In the genomic region with DNA sequence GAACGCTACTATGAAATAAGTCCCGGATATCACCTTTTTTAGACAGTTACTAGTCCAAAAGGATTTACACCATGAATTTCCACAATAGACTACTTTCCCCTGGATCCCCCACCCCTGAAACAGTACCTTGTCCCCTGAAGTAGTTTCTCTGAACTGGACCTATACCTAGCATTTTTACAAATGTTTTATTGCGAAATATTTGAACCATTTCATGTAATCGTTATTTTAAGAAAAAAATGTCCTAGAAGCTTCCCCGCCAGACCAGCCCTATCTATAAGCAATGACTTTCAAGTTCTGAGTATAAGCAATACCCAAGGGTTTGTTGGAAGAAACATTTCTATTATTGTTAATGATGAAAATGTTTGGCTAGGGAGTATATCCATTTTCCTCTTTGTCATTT, we compare ENCODE assay signal across 29 cellular contexts.
"Had no signal": no experiment of that assay in that cellular context is flagged by ENCODE, and none has a peak within 500 bp of the region (broad histone marks: within the 10 kb centered on the region; RNA-seq: fewer than 3 reads in every experiment).

No MANE protein-coding gene starts in this region.

- FAIRE-seq: urothelium cell line had no signal

- DNase-seq: stimulated activated CD4-positive, alpha-beta T cell treated with anti-CD3 and anti-CD28 coated beads, Interleukin-2, amount 100 ng/mL, for 48 hours; stimulated activated CD4-positive, alpha-beta T cell treated with anti-CD3 and anti-CD28 coated beads, Interleukin-4, amount 100 ng/mL, for 1 hour; stimulated activated CD4-positive, alpha-beta T cell treated with anti-CD3 and anti-CD28 coated beads, Interleukin-4, amount 100 ng/mL, for 24 hours; stimulated activated CD4-positive, alpha-beta T cell treated with anti-CD3 and anti-CD28 coated beads, Interleukin-4, amount 100 ng/mL, for 4 hours; stimulated activated CD8-positive, alpha-beta memory T cell treated with anti-CD3 and anti-CD28 coated beads, Interleukin-4, amount 100 ng/mL, for 48 hours; stimulated activated naive B cell treated with anti-CD40 and anti-IgM and Interleukin-4, amounts not matched to agents 10 μg/mL and 1 μg/mL and 100 μg/mL, for 72 hours; stimulated activated naive CD4-positive, alpha-beta T cell; stimulated activated naive CD4-positive, alpha-beta T cell treated with Interleukin-2 at 50 U/mL for 16 hours; stimulated activated naive CD8-positive, alpha-beta T cell treated with anti-CD3 and anti-CD28 coated beads, Interleukin-15, amount 100 ng/mL, for 72 hours; stimulated activated naive CD8-positive, alpha-beta T cell treated with anti-CD3 and anti-CD28 coated beads, Interleukin-15, Interleukin-2, amounts not matched to agents 100 U/mL and 50 U/mL, for 24 hours; stomach; substantia nigra; testis; thyroid gland; tibial artery; transverse colon; trophoblast cell; upper lobe of left lung; upper lobe of right lung; uterus had no signal

- ATAC-seq: stimulated activated effector memory CD8-positive, alpha-beta T cell treated with anti-CD3 and anti-CD28 coated beads, Interleukin-12 subunit alpha, Interleukin-12 subunit beta, amount 100 ng/mL, for 72 hours; stimulated activated memory B cell treated with anti-CD40 and anti-IgM and Interleukin-4, amounts not matched to agents 10 μg/mL and 1 μg/mL and 100 μg/mL, for 72 hours; stimulated activated naive B cell treated with anti-CD40 and anti-IgM and Interleukin-4, amounts not matched to agents 10 μg/mL and 1 μg/mL and 100 μg/mL, for 72 hours; stimulated activated naive CD8-positive, alpha-beta T cell treated with anti-CD3 and anti-CD28 coated beads, Interleukin-15, amount 100 ng/mL, for 72 hours; stimulated activated naive CD8-positive, alpha-beta T cell treated with anti-CD3 and anti-CD28 coated beads, Interleukin-15, Interleukin-2, amounts not matched to agents 100 U/mL and 50 U/mL, for 24 hours; upper lobe of right lung had no signal

- H3K27ac ChIP-seq: stomach, suprapubic skin, testis, thoracic aorta, thyroid gland, tibial artery, tibial nerve, transverse colon, upper lobe of left lung, upper lobe of right lung, uterus, vagina had no signal

- H3K9me3 Mint-ChIP-seq: type B pancreatic cell had no signal

- H3K9me3 ChIP-seq: testis, thoracic aorta, thyroid gland, transverse colon, upper lobe of right lung, uterus, vagina had no signal

- H3K4me1 Mint-ChIP-seq: stimulated activated effector memory CD8-positive, alpha-beta T cell treated with anti-CD3 and anti-CD28 coated beads, Interleukin-12 subunit alpha, Interleukin-12 subunit beta, amount 100 ng/mL, for 72 hours; stimulated activated memory B cell treated with anti-CD40 and anti-IgM and Interleukin-4, amounts not matched to agents 10 μg/mL and 1 μg/mL and 100 μg/mL, for 72 hours; stimulated activated naive B cell treated with anti-CD40 and anti-IgM and Interleukin-4, amounts not matched to agents 10 μg/mL and 1 μg/mL and 100 μg/mL, for 72 hours; stimulated activated naive CD8-positive, alpha-beta T cell treated with anti-CD3 and anti-CD28 coated beads, Interleukin-15, amount 100 ng/mL, for 72 hours had no signal

- H3K27ac Mint-ChIP-seq: stimulated activated effector memory CD8-positive, alpha-beta T cell treated with anti-CD3 and anti-CD28 coated beads, Interleukin-12 subunit alpha, Interleukin-12 subunit beta, amount 100 ng/mL, for 72 hours; stimulated activated memory B cell treated with anti-CD40 and anti-IgM and Interleukin-4, amounts not matched to agents 10 μg/mL and 1 μg/mL and 100 μg/mL, for 72 hours; stimulated activated naive B cell treated with anti-CD40 and anti-IgM and Interleukin-4, amounts not matched to agents 10 μg/mL and 1 μg/mL and 100 μg/mL, for 72 hours; stimulated activated naive CD8-positive, alpha-beta T cell treated with anti-CD3 and anti-CD28 coated beads, Interleukin-15, amount 100 ng/mL, for 72 hours; stimulated activated naive CD8-positive, alpha-beta T cell treated with anti-CD3 and anti-CD28 coated beads, Interleukin-15, Interleukin-2, amounts not matched to agents 100 ng/mL and 50 ng/mL, for 24 hours; type B pancreatic cell had no signal

- H3K4me1 ChIP-seq: stomach, suprapubic skin, testis, thyroid gland, tibial artery, tibial nerve, transverse colon, upper lobe of left lung, upper lobe of right lung, uterus, vagina had no signal

- H3K4me3 Mint-ChIP-seq: stimulated activated effector memory CD8-positive, alpha-beta T cell treated with anti-CD3 and anti-CD28 coated beads, Interleukin-12 subunit alpha, Interleukin-12 subunit beta, amount 100 ng/mL, for 72 hours; stimulated activated memory B cell treated with anti-CD40 and anti-IgM and Interleukin-4, amounts not matched to agents 10 μg/mL and 1 μg/mL and 100 μg/mL, for 72 hours; stimulated activated naive B cell treated with anti-CD40 and anti-IgM and Interleukin-4, amounts not matched to agents 10 μg/mL and 1 μg/mL and 100 μg/mL, for 72 hours; stimulated activated naive CD8-positive, alpha-beta T cell treated with anti-CD3 and anti-CD28 coated beads, Interleukin-15, amount 100 ng/mL, for 72 hours; stimulated activated naive CD8-positive, alpha-beta T cell treated with anti-CD3 and anti-CD28 coated beads, Interleukin-15, Interleukin-2, amounts not matched to agents 100 ng/mL and 50 ng/mL, for 24 hours; type B pancreatic cell had no signal

- H3K36me3 Mint-ChIP-seq: stimulated activated effector memory CD8-positive, alpha-beta T cell treated with anti-CD3 and anti-CD28 coated beads, Interleukin-12 subunit alpha, Interleukin-12 subunit beta, amount 100 ng/mL, for 72 hours; stimulated activated memory B cell treated with anti-CD40 and anti-IgM and Interleukin-4, amounts not matched to agents 10 μg/mL and 1 μg/mL and 100 μg/mL, for 72 hours; stimulated activated naive B cell treated with anti-CD40 and anti-IgM and Interleukin-4, amounts not matched to agents 10 μg/mL and 1 μg/mL and 100 μg/mL, for 72 hours; type B pancreatic cell had no signal

- H3K36me3 ChIP-seq: stomach, suprapubic skin, thoracic aorta, thyroid gland, tibial artery, tibial nerve, transverse colon, upper lobe of left lung, upper lobe of right lung, uterus, vagina had no signal

- H3K4me3 ChIP-seq: stomach, suprapubic skin, testis, thoracic aorta, thyroid gland, tibial artery, tibial nerve, transverse colon, upper lobe of left lung, upper lobe of right lung, uterus, vagina had no signal

- H3K27me3 Mint-ChIP-seq: stimulated activated memory B cell treated with anti-CD40 and anti-IgM and Interleukin-4, amounts not matched to agents 10 μg/mL and 1 μg/mL and 100 μg/mL, for 72 hours; stimulated activated naive B cell treated with anti-CD40 and anti-IgM and Interleukin-4, amounts not matched to agents 10 μg/mL and 1 μg/mL and 100 μg/mL, for 72 hours; stimulated activated naive CD8-positive, alpha-beta T cell treated with anti-CD3 and anti-CD28 coated beads, Interleukin-15, amount 100 ng/mL, for 72 hours; stimulated activated naive CD8-positive, alpha-beta T cell treated with anti-CD3 and anti-CD28 coated beads, Interleukin-15, Interleukin-2, amounts not matched to agents 100 ng/mL and 50 ng/mL, for 24 hours; type B pancreatic cell had no signal

- H3K27me3 ChIP-seq: suprapubic skin, testis, thyroid gland, tibial artery, tibial nerve, transverse colon, upper lobe of left lung, upper lobe of right lung, uterus, vagina had no signal
